In genomic region chr2:36382472-36382871, GRCh38 we compare ENCODE assay signal across 15 cellular contexts. TPM values are rescaled to one million over a fixed set of nuclear protein-coding genes. Genes with fewer than 3 reads are reported as not detected.
DNase-seq lines count a peak whose midpoint lies in the region; ATAC-seq and TF ChIP-seq lines count a peak whose summit lies in the region.
"Had no signal": no experiment of that assay in that cellular context is flagged by ENCODE, and none has a peak within 500 bp of the region (broad histone marks: within the 10 kb centered on the region; RNA-seq: fewer than 3 reads in every experiment).

No MANE protein-coding gene starts in this region.

- POLR2A ChIA-PET in IMR-90 (lab: Charles Lee; ENCODE audit: unreplicated experiment): no interaction called here

- dilution Hi-C loops in IMR-90 (cut with HindIII; ENCODE audit: low sequenced_read_pairs, unreplicated experiment): no loop called here

- TF ChIP-seq RAD21 in IMR-90 (IDR thresholded peaks at IDR 0.05; ENCODE audit: low read length): no peak

- H3K27ac Mint-ChIP-seq in GM23338 (no peak overlapping the region), osteocyte (ENCODE audit: unreplicated experiment) (peak overlapping the region; percentile 87)
- H3K27ac Mint-ChIP-seq: CD8-positive, alpha-beta T cell; IgD-negative memory B cell had no signal

- no peaks in the 10 kb centered on the region for H3K9me3 Mint-ChIP-seq in GM23338
- H3K9me3 Mint-ChIP-seq in osteocyte (ENCODE audit: unreplicated experiment): no peaks in the 10 kb centered on the region
- H3K9me3 Mint-ChIP-seq: CD8-positive, alpha-beta T cell; IgD-negative memory B cell had no signal

- no peak overlapping the region for H4K91ac ChIP-seq in IMR-90 (ENCODE audit: insufficient read depth, low read depth, low read length)

- DNase-seq in GM23338 (ENCODE audit: low spot score): no peak
- DNase-seq in IMR-90: no peak
- DNase-seq in osteocyte (ENCODE audit: extremely low spot score, unreplicated experiment): no peak
- DNase-seq in substantia nigra (lab: John Stamatoyannopoulos, UW): no peak
- DNase-seq in stimulated activated CD4-positive, alpha-beta T cell treated with anti-CD3 and anti-CD28 coated beads, Interleukin-2, amount 100 ng/mL, for 48 hours: no peak
- no peak for DNase-seq in sigmoid colon
- DNase-seq: Calu3; CD8-positive, alpha-beta T cell; DMS79 treated with DMSO at 0.1 percent for 48 hours; GF-D8; KBM-7 had no signal

- BruUV-seq in IMR-90 (replicated peaks; lab: Mats Ljungman, UMichigan): no TSS peak

- H3K4ac ChIP-seq in IMR-90 (ENCODE audit: low read depth, low read length): no peak overlapping the region

- ATAC-seq in GM23338: no peak
- no peak for ATAC-seq in IMR-90 (ENCODE audit: low read depth)
- ATAC-seq: CD8-positive, alpha-beta T cell had no signal

- H3K9me2 ChIP-seq in GM23338 (ENCODE audit: insufficient read depth): no peaks in the 10 kb centered on the region

- H3K4me2 ChIP-seq in GM23338: peak overlapping the region; percentile 13; the same call in 1 of the 2 replicates
- H3K4me2 ChIP-seq in IMR-90 (ENCODE audit: low read depth, low read length): no peak overlapping the region
- H3K4me2 ChIP-seq: BLaER1 treated with 17β-estradiol and CSF1 and Interleukin-3, amounts not matched to agents 10 nM and 100 nM had no signal

- peaks cover 45% of the 10 kb centered on the region for H3K9me1 ChIP-seq in IMR-90 (ENCODE audit: insufficient read depth, low read length)

- peaks cover 97% of the 10 kb centered on the region for H3K79me2 ChIP-seq in GM23338 (replicated peaks; ENCODE audit: insufficient read depth)

- 83% methylated on average over 1 of the region's 2 CpGs; no CpG with 5 or more reads in 1 of the 2 experiments for WGBS in IMR-90 (ENCODE audit: extremely low coverage in 2 of 2, insufficient read length in 1 of 2), 2 experiments
- WGBS in sigmoid colon, 2 donors: 44 to 84% methylated on average over 2 of the region's 2 CpGs

- H3K9me3 ChIP-seq in IMR-90 (ENCODE audit: control insufficient read depth, insufficient read depth, low read length) (no peaks in the 10 kb centered on the region), sigmoid colon (no peaks in the 10 kb centered on the region)
- H3K9me3 ChIP-seq: BLaER1 treated with 17β-estradiol and CSF1 and Interleukin-3, amounts not matched to agents 10 nM and 100 nM; HAP-1 had no signal

- H3K4me1 ChIP-seq in GM23338 (ENCODE audit: insufficient read depth) (peaks cover 82% of the 10 kb centered on the region), IMR-90 (ENCODE audit: control insufficient read depth, insufficient read depth, low read length) (peaks cover 35% of the 10 kb centered on the region), sigmoid colon (peaks cover 0 to 55% (median 36%) of the 10 kb centered on the region in 4 donors)

- peak overlapping the region; percentile 5 for H2BK5ac ChIP-seq in IMR-90 (ENCODE audit: low read depth, low read length, poor library complexity, severe bottlenecking)

- in situ Hi-C loops in IMR-90 (cut with MboI; ENCODE audit: low sequenced_read_pairs): no loop called here

- no peak overlapping the region for H2BK15ac ChIP-seq in IMR-90 (ENCODE audit: low read depth, low read length)

- no peak overlapping the region for H2BK120ac ChIP-seq in IMR-90 (ENCODE audit: low read depth, low read length)

- intact Hi-C loops in IMR-90 (cut with micrococcal nuclease): no loop called here
- intact Hi-C loops in sigmoid colon (cut with DNase I): no loop called here

- no peak overlapping the region for H2AFZ ChIP-seq in GM23338
- H2AFZ ChIP-seq in IMR-90 (replicated peaks; ENCODE audit: low read length, poor library complexity): no peak overlapping the region

- H3K27me3 ChIP-seq in GM23338 (ENCODE audit: insufficient read depth) (no peaks in the 10 kb centered on the region), IMR-90 (ENCODE audit: control insufficient read depth, insufficient read depth, low read length) (no peaks in the 10 kb centered on the region), sigmoid colon (no peaks in the 10 kb centered on the region)
- H3K27me3 ChIP-seq: BLaER1 treated with 17β-estradiol and CSF1 and Interleukin-3, amounts not matched to agents 10 nM and 100 nM had no signal

- no peak overlapping the region for H2AK5ac ChIP-seq in IMR-90 (ENCODE audit: low read depth, low read length)

- no peak overlapping the region for H3K14ac ChIP-seq in IMR-90 (replicated peaks; ENCODE audit: low read depth, low read length)

- peaks cover 11% of the 10 kb centered on the region for H3K36me3 Mint-ChIP-seq in GM23338 (ENCODE audit: low read depth)
- H3K36me3 Mint-ChIP-seq in osteocyte (ENCODE audit: unreplicated experiment): peaks cover 13% of the 10 kb centered on the region
- H3K36me3 Mint-ChIP-seq: CD8-positive, alpha-beta T cell; IgD-negative memory B cell had no signal

- no peaks in the 10 kb centered on the region for H3F3A ChIP-seq in GM23338 (replicated peaks; ENCODE audit: low read depth)

- no peak overlapping the region for H2BK20ac ChIP-seq in IMR-90 (ENCODE audit: low read depth, low read length)

- H4K5ac ChIP-seq in IMR-90 (ENCODE audit: low read depth, low read length): no peak overlapping the region

- no peak overlapping the region for H4K8ac ChIP-seq in IMR-90 (ENCODE audit: low read depth in 2 of 2, low read length in 2 of 2)

- no peaks in the 10 kb centered on the region for H3K36me3 ChIP-seq in GM23338 (ENCODE audit: insufficient read depth)
- H3K36me3 ChIP-seq in IMR-90 (ENCODE audit: control insufficient read depth, insufficient read depth, low read length): peaks cover 21% of the 10 kb centered on the region
- H3K36me3 ChIP-seq in sigmoid colon: no peaks in the 10 kb centered on the region
- H3K36me3 ChIP-seq: HAP-1 had no signal

- no peak overlapping the region for H3K56ac ChIP-seq in IMR-90 (ENCODE audit: extremely low read depth, insufficient read depth, low read length)

- H4K20me1 ChIP-seq in GM23338 (replicated peaks; ENCODE audit: insufficient read depth) (peaks cover 17% of the 10 kb centered on the region), IMR-90 (ENCODE audit: insufficient read depth, low read length) (peaks cover 95% of the 10 kb centered on the region)

- TF ChIP-seq CTCF in GM23338 (conservative IDR thresholded peaks at IDR 0.05; ENCODE audit: low read depth in 2 of 2) (no peak), IMR-90 (conservative IDR thresholded peaks at IDR 0.05; ENCODE audit: low read depth, low read length) (no peak), osteocyte (IDR thresholded peaks at IDR 0.05) (no peak), sigmoid colon (IDR thresholded peaks at IDR 0.05) (no peak)

- H3K27ac ChIP-seq in GM23338 (ENCODE audit: low read depth) (peak overlapping the region; percentile 34), IMR-90 (ENCODE audit: insufficient read depth, low read length) (no peak overlapping the region), substantia nigra (ENCODE audit: low read depth, low read length, poor library complexity, severe bottlenecking) (no peak overlapping the region), sigmoid colon (peak overlapping the region in 2 of 4 donors; percentile 50 to 58)
- H3K27ac ChIP-seq: BLaER1 treated with 17β-estradiol and CSF1 and Interleukin-3, amounts not matched to agents 10 nM and 100 nM; HL-60 had no signal

- H3K4me1 Mint-ChIP-seq in GM23338 (peaks cover 83% of the 10 kb centered on the region), osteocyte (ENCODE audit: unreplicated experiment) (peaks cover 82% of the 10 kb centered on the region)

- H3K9ac ChIP-seq in IMR-90 (ENCODE audit: low read depth, low read length): no peak overlapping the region
- H3K9ac ChIP-seq: BLaER1 treated with 17β-estradiol and CSF1 and Interleukin-3, amounts not matched to agents 10 nM and 100 nM had no signal

- H3K4me3 ChIP-seq in GM23338 (no peak overlapping the region), IMR-90 (ENCODE audit: insufficient read depth, low read depth, low read length) (no peak overlapping the region), sigmoid colon (no peak overlapping the region)
- H3K4me3 ChIP-seq: BLaER1 treated with 17β-estradiol and CSF1 and Interleukin-3, amounts not matched to agents 10 nM and 100 nM; HAP-1 had no signal

- H3K18ac ChIP-seq in IMR-90 (ENCODE audit: low read depth, low read length): no peak overlapping the region

- peak overlapping the region; percentile 62; the same call in 1 of the 2 replicates for H3K23ac ChIP-seq in IMR-90 (ENCODE audit: low read depth, low read length)

- CTCF ChIA-PET in IMR-90 (lab: Yijun Ruan, JAX): interaction anchor here (2.1 kb wide), 1 partner anchor 14 kb away, joined by 6 read pairs; no protein-coding TSS in a partner anchor

- TF ChIP-seq EP300 in sigmoid colon (IDR thresholded peaks at IDR 0.05): no peak

- TF ChIP-seq POLR2A in IMR-90 (IDR thresholded peaks at IDR 0.05; ENCODE audit: low read depth, low read length) (no peak), sigmoid colon (IDR thresholded peaks at IDR 0.05) (no peak)

- H3K27me3 Mint-ChIP-seq in GM23338 (ENCODE audit: insufficient read depth, low read depth, poor library complexity): peaks cover 4% of the 10 kb centered on the region
- H3K27me3 Mint-ChIP-seq in osteocyte (ENCODE audit: unreplicated experiment): no peaks in the 10 kb centered on the region

- H3K4me3 Mint-ChIP-seq in GM23338: no peak overlapping the region; the same call in 2 of the 3 replicates
- no peak overlapping the region for H3K4me3 Mint-ChIP-seq in osteocyte (ENCODE audit: unreplicated experiment)
- H3K4me3 Mint-ChIP-seq: CD8-positive, alpha-beta T cell; IgD-negative memory B cell had no signal

- peaks cover 31 to 80% of the 10 kb centered on the region in 2 experiments for H3K79me1 ChIP-seq in IMR-90 (ENCODE audit: low read depth in 1 of 2, low read length in 2 of 2)

- H2AK9ac ChIP-seq in IMR-90 (replicated peaks; ENCODE audit: low read depth, low read length, poor library complexity): no peak overlapping the region

TF ChIP-seq in GM23338, 12 proteins besides CTCF, POLR2A, EP300 and RAD21:
- no peak for TF ChIP-seq EZH2 (IDR thresholded peaks at IDR 0.05; ENCODE audit: low read depth, unreplicated experiment)

TF ChIP-seq in IMR-90, 13 proteins besides CTCF, POLR2A, EP300 and RAD21 (continues in another document):
- no peak for TF ChIP-seq NFE2L2 (IDR thresholded peaks at IDR 0.05; ENCODE audit: low read depth, low read length)
- TF ChIP-seq RCOR1 (IDR thresholded peaks at IDR 0.05; ENCODE audit: insufficient replicate concordance, low read length): no peak

RNA-seq across cellular contexts. Expression of gene CRIM1, which starts 26.9 kb away (rescaled TPM):
- 30.9 and 36.4 TPM in 2 replicates for total RNA-seq in GM23338 (2014; rRNA removed; shearing (Covaris generic))
- polyA plus RNA-seq in GM23338 (2016; fragmentation: Nextera tagmentation; extraction: Ambion mirVana) (10.5 and 11.3 TPM in 2 replicates), IMR-90 (2012; rRNA removed) (285 and 316 TPM in 2 replicates), sigmoid colon (10 to 100 TPM in 1 of 3 donors, 1 to 10 TPM in 2; 3.0 to 14.8 (median 3.9) TPM)
- total RNA-seq in IMR-90 (2012; rRNA removed) (436 and 490 TPM in 2 replicates), osteocyte (167 and 194 TPM in 2 replicates), sigmoid colon (100 to 1,000 TPM in 1 of 4 donors, 10 to 100 TPM in 3; 55.6 to 148 (median 64.2) TPM)
- 203 and 263 TPM in 2 replicates for polyA plus RNA-seq in IMR-90 (2012; cell fraction: cytosol; rRNA removed)
- polyA plus RNA-seq in IMR-90 (2012; cell fraction: nucleus; rRNA removed; ENCODE audit: low replicate concordance): 109 and 133 TPM in 2 replicates
